ENCODE assay signal across 8 cellular contexts in genomic region chr12:6452908-6453630, GRCh38. TPM values are rescaled to one million over a fixed set of nuclear protein-coding genes. Genes with fewer than 3 reads are reported as not detected.
DNase-seq lines count a peak whose midpoint lies in the region; TF ChIP-seq lines count a peak whose summit lies in the region.

No MANE protein-coding gene starts in this region.

- no peak for TF ChIP-seq CTCF in HFFc6 (IDR thresholded peaks at IDR 0.05)

- H3K27ac Mint-ChIP-seq in HFFc6 = peak overlapping the region; percentile 99
- H3K27ac Mint-ChIP-seq in activated T-helper 2 cell treated with anti-CD3 and anti-CD28 coated beads, Interferon-gamma antibody, Interleukin-2, Interleukin-4, amounts not matched to agents 10 μg/mL and 5 μg/mL and 100 μg/mL, durations not matched to agents 14 hours and 24 hours and 36 hours = peak overlapping the region; percentile 92
- H3K27ac Mint-ChIP-seq in immature natural killer cell = peak overlapping the region; percentile 97 to 100 (median 98)

- H3K36me3 ChIP-seq in subcutaneous abdominal adipose tissue (ENCODE audit: control insufficient read depth in 5 of 5, insufficient read depth in 5 of 5, low read length in 5 of 5) = peaks cover 8 to 35% (median 28%) of the 10 kb centered on the region in 5 donors

- DNase-seq in HFFc6 = no peak
- DNase-seq in activated T-helper 2 cell treated with anti-CD3 and anti-CD28 coated beads, Interferon-gamma antibody, Interleukin-2, Interleukin-4, amounts not matched to agents 10 μg/mL and 5 μg/mL and 100 μg/mL, durations not matched to agents 14 hours and 24 hours and 36 hours (ENCODE audit: low spot score) = no peak
- DNase-seq in immature natural killer cell = no peak
- no peak for DNase-seq in MV-4-11 (lab: John Stamatoyannopoulos, UW)
- DNase-seq in NCI-H510A treated with DMSO at 0.1 percent for 48 hours (lab: John Stamatoyannopoulos, UW) = no peak
- no peak for DNase-seq in AG08395 (ENCODE audit: low spot score)
- DNase-seq in stimulated activated CD4-positive, alpha-beta T cell treated with anti-CD3 and anti-CD28 coated beads, Interleukin-2, amount 100 ng/mL, for 48 hours = no peak

- H3K27me3 Mint-ChIP-seq in HFFc6 (ENCODE audit: insufficient read depth) (peaks cover 2% of the 10 kb centered on the region), immature natural killer cell (ENCODE audit: low read depth in 3 of 3) (peaks cover 0 to 5% (median 0%) of the 10 kb centered on the region in 3 donors)
- no peaks in the 10 kb centered on the region for H3K27me3 Mint-ChIP-seq in activated T-helper 2 cell treated with anti-CD3 and anti-CD28 coated beads, Interferon-gamma antibody, Interleukin-2, Interleukin-4, amounts not matched to agents 10 μg/mL and 5 μg/mL and 100 μg/mL, durations not matched to agents 14 hours and 24 hours and 36 hours (ENCODE audit: low read depth)

- H3K9ac ChIP-seq in subcutaneous abdominal adipose tissue (ENCODE audit: low read length in 5 of 5) = peak overlapping the region; percentile 71 to 98 (median 92)

- H3K27ac ChIP-seq in subcutaneous abdominal adipose tissue (ENCODE audit: low read depth, low read length) = peak overlapping the region; percentile 97

- no peaks in the 10 kb centered on the region for H3K9me3 Mint-ChIP-seq in HFFc6
- H3K9me3 Mint-ChIP-seq in activated T-helper 2 cell treated with anti-CD3 and anti-CD28 coated beads, Interferon-gamma antibody, Interleukin-2, Interleukin-4, amounts not matched to agents 10 μg/mL and 5 μg/mL and 100 μg/mL, durations not matched to agents 14 hours and 24 hours and 36 hours = no peaks in the 10 kb centered on the region
- no peaks in the 10 kb centered on the region for H3K9me3 Mint-ChIP-seq in immature natural killer cell

- H3K4me1 Mint-ChIP-seq in HFFc6 (ENCODE audit: low read depth) (peaks cover 35% of the 10 kb centered on the region), immature natural killer cell (peaks cover 43 to 44% of the 10 kb centered on the region in 2 donors)
- peaks cover 48% of the 10 kb centered on the region for H3K4me1 Mint-ChIP-seq in activated T-helper 2 cell treated with anti-CD3 and anti-CD28 coated beads, Interferon-gamma antibody, Interleukin-2, Interleukin-4, amounts not matched to agents 10 μg/mL and 5 μg/mL and 100 μg/mL, durations not matched to agents 14 hours and 24 hours and 36 hours (ENCODE audit: low read depth)

- peaks cover 13% of the 10 kb centered on the region for H3K36me3 Mint-ChIP-seq in HFFc6 (ENCODE audit: low read depth)
- H3K36me3 Mint-ChIP-seq in activated T-helper 2 cell treated with anti-CD3 and anti-CD28 coated beads, Interferon-gamma antibody, Interleukin-2, Interleukin-4, amounts not matched to agents 10 μg/mL and 5 μg/mL and 100 μg/mL, durations not matched to agents 14 hours and 24 hours and 36 hours (ENCODE audit: low read depth) = peaks cover 66% of the 10 kb centered on the region
- H3K36me3 Mint-ChIP-seq in immature natural killer cell = peaks cover 7 to 22% (median 16%) of the 10 kb centered on the region in 3 donors

- peaks cover 6 to 38% (median 31%) of the 10 kb centered on the region in 5 donors for H3K4me1 ChIP-seq in subcutaneous abdominal adipose tissue (ENCODE audit: control insufficient read depth in 5 of 5, insufficient read depth in 5 of 5, low read length in 5 of 5)

- no peaks in the 10 kb centered on the region for H3K9me3 ChIP-seq in subcutaneous abdominal adipose tissue (ENCODE audit: control insufficient read depth in 5 of 5, low read length in 5 of 5)

- peak overlapping the region; percentile 77 to 98 (median 96) for H3K4me3 ChIP-seq in subcutaneous abdominal adipose tissue (ENCODE audit: low read depth in 1 of 5, low read length in 5 of 5)

- no peaks in the 10 kb centered on the region for H3K27me3 ChIP-seq in subcutaneous abdominal adipose tissue (ENCODE audit: control insufficient read depth in 5 of 5, insufficient read depth in 4 of 5, low read length in 5 of 5)

- H3K4me3 Mint-ChIP-seq in HFFc6 (peak overlapping the region; percentile 94), immature natural killer cell (peak overlapping the region; percentile 90 to 100 (median 100))
- H3K4me3 Mint-ChIP-seq in activated T-helper 2 cell treated with anti-CD3 and anti-CD28 coated beads, Interferon-gamma antibody, Interleukin-2, Interleukin-4, amounts not matched to agents 10 μg/mL and 5 μg/mL and 100 μg/mL, durations not matched to agents 14 hours and 24 hours and 36 hours (ENCODE audit: low read depth) = peak overlapping the region; percentile 92

- intact Hi-C loops in activated T-helper 2 cell treated with anti-CD3 and anti-CD28 coated beads, Interferon-gamma antibody, Interleukin-2, Interleukin-4, amounts not matched to agents 10 μg/mL and 5 μg/mL and 100 μg/mL, durations not matched to agents 14 hours and 24 hours and 36 hours (cut with micrococcal nuclease) = loop anchor here (1.0 to 2.0 kb wide), 4 partner anchors 9 to 40 kb away; partner anchors contain the start of gene MRPL51

RNA-seq across cellular contexts. Expression of gene TAPBPL, which starts 1.2 kb away (rescaled TPM):
- total RNA-seq in HFFc6 (2021; fragmentation: NEBNext Ultra II Directional; extraction: Animal tissue kit (Norgen Biotek cat#: 25700)) = 1 to 10 TPM; 4.3 to 8.2 (median 6.5) TPM
- 30.9 and 37.4 TPM in 2 replicates for total RNA-seq in activated T-helper 2 cell treated with anti-CD3 and anti-CD28 coated beads, Interferon-gamma antibody, Interleukin-2, Interleukin-4, amounts not matched to agents 10 μg/mL and 5 μg/mL and 100 μg/mL, durations not matched to agents 14 hours and 24 hours and 36 hours
- polyA plus RNA-seq in immature natural killer cell = 100 to 1,000 TPM; 205 to 276 (median 259) TPM

RNA-seq across cellular contexts. Expression of gene CD27, which starts 8.3 kb away (rescaled TPM):
- total RNA-seq in HFFc6 (2021; fragmentation: NEBNext Ultra II Directional; extraction: Animal tissue kit (Norgen Biotek cat#: 25700)) = under 1 TPM in 2 of 6 experiments, not detected in 4; 0.19 to 0.28 TPM
- total RNA-seq in activated T-helper 2 cell treated with anti-CD3 and anti-CD28 coated beads, Interferon-gamma antibody, Interleukin-2, Interleukin-4, amounts not matched to agents 10 μg/mL and 5 μg/mL and 100 μg/mL, durations not matched to agents 14 hours and 24 hours and 36 hours = 23.3 and 25.9 TPM in 2 replicates
- polyA plus RNA-seq in immature natural killer cell = 10 to 100 TPM; 17.0 to 28.5 (median 25.4) TPM

RNA-seq across cellular contexts. Expression of gene VAMP1, which starts 17.4 kb away (rescaled TPM):
- 10 to 100 TPM in 5 of 6 experiments, 1 to 10 TPM in 1; 8.6 to 13.0 (median 10.8) TPM for total RNA-seq in HFFc6 (2021; fragmentation: NEBNext Ultra II Directional; extraction: Animal tissue kit (Norgen Biotek cat#: 25700))
- 38.7 and 40.7 TPM in 2 replicates for total RNA-seq in activated T-helper 2 cell treated with anti-CD3 and anti-CD28 coated beads, Interferon-gamma antibody, Interleukin-2, Interleukin-4, amounts not matched to agents 10 μg/mL and 5 μg/mL and 100 μg/mL, durations not matched to agents 14 hours and 24 hours and 36 hours
- polyA plus RNA-seq in immature natural killer cell = 1 to 10 TPM; 7.8 to 9.7 (median 8.4) TPM

RNA-seq across cellular contexts. Expression of gene MRPL51, which starts 40.0 kb away (rescaled TPM):
- total RNA-seq in HFFc6 (2021; fragmentation: NEBNext Ultra II Directional; extraction: Animal tissue kit (Norgen Biotek cat#: 25700)) = 100 to 1,000 TPM; 227 to 290 (median 257) TPM
- 262 and 283 TPM in 2 replicates for total RNA-seq in activated T-helper 2 cell treated with anti-CD3 and anti-CD28 coated beads, Interferon-gamma antibody, Interleukin-2, Interleukin-4, amounts not matched to agents 10 μg/mL and 5 μg/mL and 100 μg/mL, durations not matched to agents 14 hours and 24 hours and 36 hours
- 100 to 1,000 TPM; 240 to 280 (median 248) TPM for polyA plus RNA-seq in immature natural killer cell

RNA-seq across cellular contexts. Expression of gene NCAPD2, which starts 40.8 kb away (rescaled TPM):
- total RNA-seq in HFFc6 (2021; fragmentation: NEBNext Ultra II Directional; extraction: Animal tissue kit (Norgen Biotek cat#: 25700)) = 10 to 100 TPM; 42.2 to 75.9 (median 65.4) TPM
- total RNA-seq in activated T-helper 2 cell treated with anti-CD3 and anti-CD28 coated beads, Interferon-gamma antibody, Interleukin-2, Interleukin-4, amounts not matched to agents 10 μg/mL and 5 μg/mL and 100 μg/mL, durations not matched to agents 14 hours and 24 hours and 36 hours = 114 and 120 TPM in 2 replicates
- 10 to 100 TPM; 23.3 to 50.5 (median 24.0) TPM for polyA plus RNA-seq in immature natural killer cell

Comparison
In these comparisons a context has a peak if more than half of its experiments do, and no peak if none do; other contexts are left out.
1. RNA of gene CD27, which starts 8.3 kb away (total RNA-seq): 23.3 to 25.9 TPM in activated T-helper 2 cell treated with anti-CD3 and anti-CD28 coated beads, Interferon-gamma antibody, Interleukin-2, Interleukin-4, amounts not matched to agents 10 μg/mL and 5 μg/mL and 100 μg/mL, durations not matched to agents 14 hours and 24 hours and 36 hours; 0.19 to 0.28 TPM in HFFc6; every median in the first group is over 10 times any median in the second.
2. Peak in every context shown above with its lines, with median percentiles within 50 percentile points of each other: H3K27ac Mint-ChIP-seq and H3K4me3 Mint-ChIP-seq.